ENCODE assay signal across 24 cellular contexts in genomic region chr7:92052159-92052558, GRCh38.
DNase-seq lines count a peak whose midpoint lies in the region; ATAC-seq, FAIRE-seq and TF ChIP-seq lines count a peak whose summit lies in the region.
"Had no signal": no experiment of that assay in that cellular context is flagged by ENCODE, and none has a peak within 500 bp of the region (broad histone marks: within the 10 kb centered on the region; RNA-seq: fewer than 3 reads in every experiment).

No MANE protein-coding gene starts in this region.

- in situ Hi-C loops in transverse colon (cut with MboI; ENCODE audit: low pct_ligation_motif_present in 1 of 4, low pct_unique_long_range_greater_than_20kb in 1 of 4, low sequenced_read_pairs in 3 of 4), result no loop called here

- no peak for TF ChIP-seq EP300 in transverse colon (IDR thresholded peaks at IDR 0.05; ENCODE audit: low read depth)

- H3K4me3 ChIP-seq in cardiac muscle cell (no peak overlapping the region), heart right ventricle (no peak overlapping the region), colonic mucosa (no peak overlapping the region), mucosa of descending colon (no peak overlapping the region), transverse colon (no peak overlapping the region)
- H3K4me3 ChIP-seq: A549; BLaER1 treated with 17β-estradiol and CSF1 and Interleukin-3, amounts not matched to agents 10 nM and 100 nM; GM23338 had no signal

- TF ChIP-seq CTCF in cardiac muscle cell (IDR thresholded peaks at IDR 0.05; ENCODE audit: low read depth, low read length) (no peak), heart right ventricle (IDR thresholded peaks at IDR 0.05) (no peak), colonic mucosa (IDR thresholded peaks at IDR 0.05) (no peak), mucosa of descending colon (IDR thresholded peaks at IDR 0.05) (no peak), transverse colon (IDR thresholded peaks at IDR 0.05) (no peak)

- H3K9ac ChIP-seq in colonic mucosa (ENCODE audit: low read depth in 2 of 2, low read length in 2 of 2), result no peak overlapping the region
- H3K9ac ChIP-seq: BLaER1 treated with 17β-estradiol and CSF1 and Interleukin-3, amounts not matched to agents 10 nM and 100 nM had no signal

- no peak for FAIRE-seq in urothelium cell line (lab: Jason Lieb, UNC)
- FAIRE-seq: A549, GM18507 had no signal

- H3K27ac ChIP-seq in cardiac muscle cell (peak overlapping the region; percentile 59), heart right ventricle (peak overlapping the region in 4 of 10 donors; percentile 16 to 43 (median 34)), colonic mucosa (peak overlapping the region; percentile 48), transverse colon (peak overlapping the region; percentile 15 to 65 (median 58))
- H3K27ac ChIP-seq: A549; BLaER1 treated with 17β-estradiol and CSF1 and Interleukin-3, amounts not matched to agents 10 nM and 100 nM had no signal

- no peaks in the 10 kb centered on the region for H3K27me3 ChIP-seq in cardiac muscle cell
- H3K27me3 ChIP-seq in heart right ventricle, result no peaks in the 10 kb centered on the region
- no peaks in the 10 kb centered on the region for H3K27me3 ChIP-seq in colonic mucosa
- no peaks in the 10 kb centered on the region for H3K27me3 ChIP-seq in transverse colon
- H3K27me3 ChIP-seq: BE2C; BLaER1 treated with 17β-estradiol and CSF1 and Interleukin-3, amounts not matched to agents 10 nM and 100 nM had no signal

- H3K4me1 ChIP-seq in cardiac muscle cell (ENCODE audit: low read depth) (peaks cover 22% of the 10 kb centered on the region), heart right ventricle (peaks cover 0 to 24% (median 6%) of the 10 kb centered on the region in 9 donors), colonic mucosa (peaks cover 3% of the 10 kb centered on the region), mucosa of descending colon (ENCODE audit: low read depth) (peaks cover 29% of the 10 kb centered on the region), transverse colon (peaks cover 10 to 53% (median 29%) of the 10 kb centered on the region in 4 donors)
- H3K4me1 ChIP-seq: BE2C had no signal

- H3K9me3 ChIP-seq in cardiac muscle cell (ENCODE audit: low read depth), result no peaks in the 10 kb centered on the region
- H3K9me3 ChIP-seq in heart right ventricle, result no peaks in the 10 kb centered on the region
- H3K9me3 ChIP-seq in colonic mucosa, result no peaks in the 10 kb centered on the region
- no peaks in the 10 kb centered on the region for H3K9me3 ChIP-seq in mucosa of descending colon
- no peaks in the 10 kb centered on the region for H3K9me3 ChIP-seq in transverse colon
- H3K9me3 ChIP-seq: A549, BE2C had no signal

- DNase-seq in cardiac muscle cell (ENCODE audit: low read depth in 1 of 2, low spot score in 1 of 2) (no peak), heart right ventricle (no peak), colonic mucosa (no peak), mucosa of descending colon (no peak), transverse colon (no peak), urothelium cell line (ENCODE audit: low spot score) (no peak), SW480 (ENCODE audit: low spot score) (no peak)
- DNase-seq: 8988T; ACHN; AML-193; BE2C; Calu3; CD4-positive, alpha-beta T cell; COR-L47; DMS53; DMS79 treated with DMSO at 0.1 percent for 48 hours; GF-D8; H9 had no signal

- H3K36me3 ChIP-seq in cardiac muscle cell, result peaks cover 19% of the 10 kb centered on the region
- peaks cover 0 to 82% (median 8%) of the 10 kb centered on the region in 9 donors for H3K36me3 ChIP-seq in heart right ventricle
- H3K36me3 ChIP-seq in colonic mucosa, result no peaks in the 10 kb centered on the region
- no peaks in the 10 kb centered on the region for H3K36me3 ChIP-seq in mucosa of descending colon (ENCODE audit: low read depth)
- peaks cover 0 to 16% (median 4%) of the 10 kb centered on the region in 4 donors for H3K36me3 ChIP-seq in transverse colon

- intact Hi-C loops in heart right ventricle (cut with DNase I) (loop anchor here in 1 of 10 donors (10.0 kb wide), 1 partner anchor 107 kb away; the partner anchor contains the start of gene AKAP9), colonic mucosa (cut with DNase I) (no loop called here), mucosa of descending colon (cut with DNase I, micrococcal nuclease) (no loop called here), transverse colon (cut with DNase I; ENCODE audit: low total_unique reads) (no loop called here)

- TF ChIP-seq POLR2A in transverse colon (IDR thresholded peaks at IDR 0.05), result no peak

- ATAC-seq in heart right ventricle (no peak), mucosa of descending colon (peak; percentile 66), HG03342 (IDR thresholded peaks at IDR 0.05; ENCODE audit: unreplicated experiment) (no peak)
- ATAC-seq: A549, GM23338, HCT116 had no signal

- WGBS in heart right ventricle, 2 donors, result 62 to 71% methylated on average over 2 of the region's 2 CpGs
- 39 to 52% methylated on average over 2 of the region's 2 CpGs for WGBS in transverse colon (ENCODE audit: low coverage in 1 of 2), 2 donors
